Comparison of ENCODE assay signal across 17 cellular contexts in the genomic region with DNA sequence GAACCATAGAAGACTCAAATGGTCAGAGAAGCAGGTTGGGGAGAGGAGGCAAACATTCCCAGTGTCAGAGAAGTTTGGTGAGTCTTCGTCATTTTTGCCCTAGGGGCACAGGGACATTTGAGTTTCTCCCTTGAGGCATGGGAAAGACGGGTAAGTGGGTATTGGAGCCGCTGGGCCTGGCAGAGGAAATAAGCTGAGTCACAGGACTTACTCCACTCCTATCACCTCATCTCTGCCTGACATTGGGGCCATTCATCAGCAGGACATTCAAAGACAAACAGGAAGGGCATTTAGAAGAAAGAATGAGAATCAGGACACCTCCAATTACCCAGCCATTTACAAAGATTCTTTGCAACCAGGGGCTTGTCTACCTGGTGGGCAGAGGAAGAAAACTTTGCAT.
"Had no signal": no experiment of that assay in that cellular context is flagged by ENCODE, and none has a peak within 500 bp of the region (broad histone marks: within the 10 kb centered on the region; RNA-seq: fewer than 3 reads in every experiment).

No MANE protein-coding gene starts in this region.

- H3K36me3 ChIP-seq: gastroesophageal sphincter, left lung, neutrophil, tibial artery had no signal

- H3K36me3 Mint-ChIP-seq: activated naive CD4-positive, alpha-beta T cell treated with anti-CD3 and anti-CD28 coated beads, Interleukin-2, amount 50 U/mL, for 24 hours; naive thymus-derived CD8-positive, alpha-beta T cell had no signal

- H3K4me3 ChIP-seq: gastroesophageal sphincter, left lung, tibial artery had no signal

- DNase-seq: activated CD4-positive, alpha-beta memory T cell treated with anti-CD3 and anti-CD28 coated beads, Interleukin-2, amount 10 ng/mL, durations not matched to agents 7 days and 5 days; activated CD4-positive, alpha-beta T cell treated with anti-CD3 and anti-CD28 coated beads for 4 hours; activated effector memory CD4-positive, alpha-beta T cell treated with Interleukin-2 at 50 U/mL for 16 hours; activated T-cell treated with anti-CD3 and anti-CD28 coated beads, Interleukin-2, amount 50 U/mL, for 24 hours; caudate nucleus; kidney; left lung; naive thymus-derived CD8-positive, alpha-beta T cell; retina; stimulated activated CD4-positive, alpha-beta T cell treated with anti-CD3 and anti-CD28 coated beads, Interleukin-15, amount 100 ng/mL, for 24 hours; stimulated activated CD4-positive, alpha-beta T cell treated with anti-CD3 and anti-CD28 coated beads, Interleukin-4, amount 100 ng/mL, for 24 hours; stimulated activated naive CD4-positive, alpha-beta T cell; T-helper 17 cell; tibial artery had no signal

- H3K4me3 Mint-ChIP-seq: activated CD4-positive, alpha-beta memory T cell treated with anti-CD3 and anti-CD28 coated beads, Interleukin-2, amount 10 ng/mL, durations not matched to agents 7 days and 5 days; activated naive CD4-positive, alpha-beta T cell treated with anti-CD3 and anti-CD28 coated beads, Interleukin-2, amount 50 U/mL, for 24 hours; activated T-cell treated with anti-CD3 and anti-CD28 coated beads, Interleukin-2, amount 50 U/mL, for 24 hours; naive thymus-derived CD8-positive, alpha-beta T cell; T-helper 17 cell had no signal

- H3K27ac Mint-ChIP-seq: activated CD4-positive, alpha-beta memory T cell treated with anti-CD3 and anti-CD28 coated beads, Interleukin-2, amount 10 ng/mL, durations not matched to agents 7 days and 5 days; activated naive CD4-positive, alpha-beta T cell treated with anti-CD3 and anti-CD28 coated beads, Interleukin-2, amount 50 U/mL, for 24 hours; activated T-cell treated with anti-CD3 and anti-CD28 coated beads, Interleukin-2, amount 50 U/mL, for 24 hours; naive thymus-derived CD8-positive, alpha-beta T cell; T-helper 17 cell had no signal

- H3K4me1 ChIP-seq: gastroesophageal sphincter, left lung, tibial artery had no signal

- H3K9me3 ChIP-seq: gastroesophageal sphincter, left lung, neutrophil, tibial artery had no signal

- H3K4me1 Mint-ChIP-seq: activated CD4-positive, alpha-beta memory T cell treated with anti-CD3 and anti-CD28 coated beads, Interleukin-2, amount 10 ng/mL, durations not matched to agents 7 days and 5 days; activated naive CD4-positive, alpha-beta T cell treated with anti-CD3 and anti-CD28 coated beads, Interleukin-2, amount 50 U/mL, for 24 hours; naive thymus-derived CD8-positive, alpha-beta T cell; T-helper 17 cell had no signal

- H3K9me3 Mint-ChIP-seq: activated CD4-positive, alpha-beta memory T cell treated with anti-CD3 and anti-CD28 coated beads, Interleukin-2, amount 10 ng/mL, durations not matched to agents 7 days and 5 days; activated T-cell treated with anti-CD3 and anti-CD28 coated beads, Interleukin-2, amount 50 U/mL, for 24 hours had no signal

- H3K27ac ChIP-seq: gastroesophageal sphincter, left lung, neutrophil, tibial artery had no signal

- ATAC-seq: gastroesophageal sphincter; left lung; naive thymus-derived CD8-positive, alpha-beta T cell; T-helper 17 cell had no signal
